Comparison of ENCODE assay signal across 1 cellular context in the genomic region with DNA sequence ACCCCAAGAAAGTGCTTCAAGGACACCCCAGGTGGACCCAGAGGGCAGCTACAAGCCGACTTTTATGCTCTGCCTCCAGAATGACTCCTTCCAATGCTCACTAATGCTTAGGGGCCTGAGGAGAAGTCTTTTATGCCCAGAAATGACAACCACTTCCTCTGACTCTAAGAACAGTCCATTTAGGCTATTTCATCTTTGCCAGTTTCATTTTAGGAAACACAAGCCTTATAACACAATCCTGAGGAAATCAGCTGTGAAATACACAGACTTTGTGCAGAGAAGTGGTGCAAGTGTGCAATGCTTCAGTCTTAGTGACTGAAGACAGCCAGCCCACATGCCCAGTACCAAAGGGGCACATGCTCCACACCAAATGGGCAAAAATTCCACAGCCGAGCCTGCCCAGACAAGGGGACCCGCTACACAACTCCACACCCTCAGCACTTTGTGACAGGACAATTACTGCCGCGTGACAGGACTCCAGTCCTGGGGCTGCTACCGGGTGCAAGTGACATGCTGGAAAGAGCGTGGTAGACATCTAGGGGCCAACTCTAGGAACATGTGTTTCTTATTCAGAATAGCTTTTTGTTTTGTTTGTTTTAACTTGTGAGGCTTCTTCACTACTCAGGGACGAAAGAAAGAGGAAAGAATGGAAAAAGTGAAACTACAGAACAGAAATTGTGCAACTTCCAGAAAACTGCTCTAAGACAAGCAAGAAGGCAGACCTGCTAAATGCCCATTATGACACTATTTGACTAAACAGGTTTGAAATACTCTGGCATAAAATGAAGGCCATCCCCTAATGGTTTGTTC.
TF ChIP-seq lines count a peak whose summit lies in the region.

No MANE protein-coding gene starts in this region.

TF ChIP-seq in HepG2, 621 proteins besides CTCF, POLR2A, EP300 and RAD21:
- TF ChIP-seq, protein P1, sequence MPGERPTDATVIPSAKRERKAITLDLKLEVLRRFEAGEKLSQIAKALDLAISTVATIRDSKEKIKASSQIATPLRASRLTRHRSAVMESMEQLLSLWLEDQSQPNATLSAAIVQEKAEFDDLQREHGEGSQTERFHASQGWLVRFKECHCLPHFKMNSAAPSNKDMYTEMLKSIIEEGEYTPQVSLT (CRISPR knock-in tag; IDR thresholded peaks at IDR 0.05; ENCODE audit: borderline replicate concordance, low read depth), result no peak
- TF ChIP-seq ZNF646 (CRISPR knock-in tag; IDR thresholded peaks at IDR 0.05) (no peak), ZNF232 (CRISPR knock-in tag; IDR thresholded peaks at IDR 0.05; ENCODE audit: borderline replicate concordance) (no peak), ZSCAN9 (CRISPR knock-in tag; IDR thresholded peaks at IDR 0.05; ENCODE audit: borderline replicate concordance) (no peak), MNT (IDR thresholded peaks at IDR 0.05) (0 out of 2 replicates have a peak, but pooled peaks have one; percentile 9), HES4 (CRISPR knock-in tag; IDR thresholded peaks at IDR 0.05; ENCODE audit: borderline replicate concordance) (no peak), ZNF543 (CRISPR knock-in tag; IDR thresholded peaks at IDR 0.05) (no peak), ZNF605 (CRISPR knock-in tag; IDR thresholded peaks at IDR 0.05) (no peak), STAG1 (CRISPR knock-in tag; IDR thresholded peaks at IDR 0.05) (peak; percentile 53), ZSCAN12 (CRISPR knock-in tag; IDR thresholded peaks at IDR 0.05) (no peak), MAZ (IDR thresholded peaks at IDR 0.05; ENCODE audit: borderline replicate concordance, low read depth, low read length) (no peak), MAZ (CRISPR knock-in tag; IDR thresholded peaks at IDR 0.05; ENCODE audit: low read depth) (no peak), ZNF616 (CRISPR knock-in tag; IDR thresholded peaks at IDR 0.05; ENCODE audit: low read depth) (no peak), CEBPB (IDR thresholded peaks at IDR 0.05; ENCODE audit: borderline replicate concordance, low read depth, low read length) (peak; percentile 59; the same call in 1 of the 2 replicates), SALL2 (CRISPR knock-in tag; IDR thresholded peaks at IDR 0.05) (no peak), PRDM10 (CRISPR knock-in tag; IDR thresholded peaks at IDR 0.05; ENCODE audit: low read depth) (no peak), SNRNP70 (IDR thresholded peaks at IDR 0.05; ENCODE audit: low read depth, low read length) (no peak), ZNF558 (CRISPR knock-in tag; IDR thresholded peaks at IDR 0.05; ENCODE audit: borderline replicate concordance) (no peak)
- TF ChIP-seq, protein P2, sequence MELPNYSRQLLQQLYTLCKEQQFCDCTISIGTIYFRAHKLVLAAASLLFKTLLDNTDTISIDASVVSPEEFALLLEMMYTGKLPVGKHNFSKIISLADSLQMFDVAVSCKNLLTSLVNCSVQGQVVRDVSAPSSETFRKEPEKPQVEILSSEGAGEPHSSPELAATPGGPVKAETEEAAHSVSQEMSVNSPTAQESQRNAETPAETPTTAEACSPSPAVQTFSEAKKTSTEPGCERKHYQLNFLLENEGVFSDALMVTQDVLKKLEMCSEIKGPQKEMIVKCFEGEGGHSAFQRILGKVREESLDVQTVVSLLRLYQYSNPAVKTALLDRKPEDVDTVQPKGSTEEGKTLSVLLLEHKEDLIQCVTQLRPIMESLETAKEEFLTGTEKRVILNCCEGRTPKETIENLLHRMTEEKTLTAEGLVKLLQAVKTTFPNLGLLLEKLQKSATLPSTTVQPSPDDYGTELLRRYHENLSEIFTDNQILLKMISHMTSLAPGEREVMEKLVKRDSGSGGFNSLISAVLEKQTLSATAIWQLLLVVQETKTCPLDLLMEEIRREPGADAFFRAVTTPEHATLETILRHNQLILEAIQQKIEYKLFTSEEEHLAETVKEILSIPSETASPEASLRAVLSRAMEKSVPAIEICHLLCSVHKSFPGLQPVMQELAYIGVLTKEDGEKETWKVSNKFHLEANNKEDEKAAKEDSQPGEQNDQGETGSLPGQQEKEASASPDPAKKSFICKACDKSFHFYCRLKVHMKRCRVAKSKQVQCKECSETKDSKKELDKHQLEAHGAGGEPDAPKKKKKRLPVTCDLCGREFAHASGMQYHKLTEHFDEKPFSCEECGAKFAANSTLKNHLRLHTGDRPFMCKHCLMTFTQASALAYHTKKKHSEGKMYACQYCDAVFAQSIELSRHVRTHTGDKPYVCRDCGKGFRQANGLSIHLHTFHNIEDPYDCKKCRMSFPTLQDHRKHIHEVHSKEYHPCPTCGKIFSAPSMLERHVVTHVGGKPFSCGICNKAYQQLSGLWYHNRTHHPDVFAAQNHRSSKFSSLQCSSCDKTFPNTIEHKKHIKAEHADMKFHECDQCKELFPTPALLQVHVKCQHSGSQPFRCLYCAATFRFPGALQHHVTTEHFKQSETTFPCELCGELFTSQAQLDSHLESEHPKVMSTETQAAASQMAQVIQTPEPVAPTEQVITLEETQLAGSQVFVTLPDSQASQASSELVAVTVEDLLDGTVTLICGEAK (IDR thresholded peaks at IDR 0.05), result no peak
- TF ChIP-seq, protein P2 (CRISPR knock-in tag; IDR thresholded peaks at IDR 0.05), result no peak
TF ChIP-seq in HepG2: peak in this region for 3.
